In genomic region chr1:60915441-60915840, GRCh38 we compare ENCODE assay signal across 30 cellular contexts.
"Had no signal": no experiment of that assay in that cellular context is flagged by ENCODE, and none has a peak within 500 bp of the region (broad histone marks: within the 10 kb centered on the region; RNA-seq: fewer than 3 reads in every experiment).

No MANE protein-coding gene starts in this region.

- H3K9me3 ChIP-seq: adrenal gland, body of pancreas, gastrocnemius medialis, heart right ventricle had no signal

- H3K27ac ChIP-seq: adrenal gland, body of pancreas, dorsolateral prefrontal cortex, gastrocnemius medialis, WERI-Rb-1 had no signal

- H3K27me3 ChIP-seq: adrenal gland, body of pancreas, dorsolateral prefrontal cortex, gastrocnemius medialis, heart right ventricle had no signal

- DNase-seq: activated B cell treated with CpG ODN at 0.5 μM for 24 hours; activated CD4-positive, alpha-beta memory T cell treated with anti-CD3 and anti-CD28 coated beads for 36 hours; activated CD4-positive, alpha-beta T cell treated with anti-CD3 and anti-CD28 coated beads for 36 hours; activated CD4-positive, alpha-beta T cell treated with anti-CD3 and anti-CD28 coated beads, Interleukin-2, amount 10 ng/mL, durations not matched to agents 24 days and 14 days; activated CD4-positive, CD25-positive, alpha-beta regulatory T cell treated with anti-CD3 and anti-CD28 coated beads, Interleukin-2, amount 50 U/mL, for 72 hours; activated CD8-positive, alpha-beta memory T cell treated with anti-CD3 and anti-CD28 coated beads, Interleukin-2, amount 10 ng/mL, durations not matched to agents 7 days and 5 days; activated CD8-positive, alpha-beta memory T cell treated with anti-CD3 and anti-CD28 coated beads, Interleukin-2, amount 50 U/mL, for 4 hours; activated CD8-positive, alpha-beta T cell treated with anti-CD3 and anti-CD28 coated beads, Interleukin-2, amount 10 ng/mL, durations not matched to agents 7 days and 5 days; activated effector memory CD4-positive, alpha-beta T cell treated with anti-CD3 and anti-CD28 coated beads, Interleukin-2, amount 50 U/mL, for 16 hours; activated naive CD4-positive, alpha-beta T cell treated with anti-CD3 and anti-CD28 coated beads for 36 hours; activated naive CD8-positive, alpha-beta T cell treated with anti-CD3 and anti-CD28 coated beads for 36 hours; activated naive CD8-positive, alpha-beta T cell treated with anti-CD3 and anti-CD28 coated beads, Interleukin-2, amount 50 U/mL, for 24 hours; activated T-cell treated with anti-CD3 and anti-CD28 coated beads, Interleukin-2, amount 50 U/mL, for 1 hour; activated T-cell treated with anti-CD3 and anti-CD28 coated beads, Interleukin-2, amount 50 U/mL, for 48 hours; adrenal gland; amygdala; aorta; body of pancreas; caudate nucleus; dorsolateral prefrontal cortex; effector memory CD4-positive, alpha-beta T cell; foreskin fibroblast; gastrocnemius medialis; glutamatergic neuron; T-helper 1 cell; T-helper 17 cell; T1000; WERI-Rb-1 had no signal

- H3K4me3 ChIP-seq: adrenal gland, body of pancreas, dorsolateral prefrontal cortex, gastrocnemius medialis, heart right ventricle had no signal

- H3K4me1 ChIP-seq: body of pancreas had no signal

- ATAC-seq: activated CD4-positive, alpha-beta T cell treated with anti-CD3 and anti-CD28 coated beads for 36 hours; activated CD8-positive, alpha-beta memory T cell treated with anti-CD3 and anti-CD28 coated beads, Interleukin-2, amount 10 ng/mL, durations not matched to agents 7 days and 5 days; activated CD8-positive, alpha-beta T cell treated with anti-CD3 and anti-CD28 coated beads, Interleukin-2, amount 10 ng/mL, durations not matched to agents 7 days and 5 days; activated naive CD8-positive, alpha-beta T cell treated with anti-CD3 and anti-CD28 coated beads, Interleukin-2, amount 50 U/mL, for 24 hours; body of pancreas; esophagus mucosa; gastrocnemius medialis; T-helper 17 cell had no signal

- H3K36me3 ChIP-seq: adrenal gland, gastrocnemius medialis, heart right ventricle, WERI-Rb-1 had no signal
